Comparison of ENCODE assay signal across 18 cellular contexts in the genomic region with DNA sequence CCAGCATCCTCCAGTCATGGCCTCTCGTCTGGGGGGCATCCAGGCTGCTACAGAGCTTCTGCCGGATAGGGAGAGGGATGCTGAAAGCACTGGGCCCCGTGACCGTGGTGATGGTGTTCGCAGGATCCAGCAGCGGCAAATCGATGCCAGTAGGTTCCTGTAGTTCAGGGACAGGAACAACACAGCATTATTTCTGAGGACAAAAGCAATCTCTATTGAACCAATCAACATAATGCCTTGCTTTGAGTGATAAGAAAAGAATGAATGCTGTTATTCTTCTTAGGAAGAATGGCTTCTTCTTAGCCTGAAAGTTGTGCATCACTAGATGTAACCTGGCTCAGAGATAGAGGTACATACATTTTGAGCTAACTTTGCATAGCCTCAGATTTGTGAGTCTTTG.
"Had no signal": no experiment of that assay in that cellular context is flagged by ENCODE, and none has a peak within 500 bp of the region (broad histone marks: within the 10 kb centered on the region; RNA-seq: fewer than 3 reads in every experiment).

No MANE protein-coding gene starts in this region.

- H3K36me3 ChIP-seq: colonic mucosa, gastroesophageal sphincter, lower lobe of right lung, spleen, transverse colon, uterus, WERI-Rb-1 had no signal

- H3K9me3 ChIP-seq: body of pancreas, colonic mucosa, gastroesophageal sphincter, lower lobe of right lung, spleen, transverse colon, uterus had no signal

- H3K4me3 ChIP-seq: body of pancreas, colonic mucosa, gastroesophageal sphincter, lower lobe of right lung, spleen, transverse colon, uterus had no signal

- DNase-seq: activated CD4-positive, alpha-beta T cell treated with anti-CD3 and anti-CD28 coated beads for 1 hour; activated CD8-positive, alpha-beta memory T cell treated with anti-CD3 and anti-CD28 coated beads for 24 hours; activated CD8-positive, alpha-beta memory T cell treated with anti-CD3 and anti-CD28 coated beads, Interleukin-2, amount 50 U/mL, for 48 hours; activated gamma-delta T cell; body of pancreas; colonic mucosa; erythroblast; left colon; lower lobe of right lung; spleen; stimulated activated CD8-positive, alpha-beta memory T cell treated with anti-CD3 and anti-CD28 coated beads, Interleukin-4, amount 100 ng/mL, for 48 hours; stimulated activated naive CD4-positive, alpha-beta T cell; SW 1271; T-helper 2 cell; transverse colon; uterus; WERI-Rb-1 had no signal

- H3K27ac ChIP-seq: body of pancreas, colonic mucosa, gastroesophageal sphincter, lower lobe of right lung, spleen, transverse colon, uterus, WERI-Rb-1 had no signal

- H3K4me1 ChIP-seq: body of pancreas, colonic mucosa, gastroesophageal sphincter, lower lobe of right lung, transverse colon, uterus had no signal

- H3K27me3 ChIP-seq: body of pancreas, colonic mucosa, gastroesophageal sphincter, spleen, transverse colon, uterus had no signal
